ENCODE assay signal across 32 cellular contexts in genomic region chr12:10466311-10466710, GRCh38. TPM values are rescaled to one million over a fixed set of nuclear protein-coding genes. Genes with fewer than 3 reads are reported as not detected.
"Had no signal": no experiment of that assay in that cellular context is flagged by ENCODE, and none has a peak within 500 bp of the region (broad histone marks: within the 10 kb centered on the region; RNA-seq: fewer than 3 reads in every experiment).

No MANE protein-coding gene starts in this region.

- H3K36me3 ChIP-seq: ascending aorta, breast epithelium, MG63, SJCRH30 had no signal

- H3K4me3 ChIP-seq: ascending aorta, breast epithelium, MG63, SJCRH30, SK-N-MC had no signal

- H3K27me3 ChIP-seq: ascending aorta, breast epithelium, MG63, SJCRH30 had no signal

- H3K27ac ChIP-seq: ascending aorta, breast epithelium, SJCRH30, SK-N-MC had no signal

- DNase-seq: activated CD4-positive, alpha-beta T cell treated with anti-CD3 and anti-CD28 coated beads, Interleukin-2, amount 10 ng/mL, durations not matched to agents 24 days and 14 days; activated CD4-positive, alpha-beta T cell treated with anti-CD3 and anti-CD28 coated beads, Interleukin-2, amount 50 U/mL, for 4 hours; activated CD8-positive, alpha-beta T cell treated with anti-CD3 and anti-CD28 coated beads for 36 hours; activated effector memory CD4-positive, alpha-beta T cell treated with anti-CD3 and anti-CD28 coated beads, Interleukin-2, amount 50 U/mL, for 16 hours; activated naive CD4-positive, alpha-beta T cell treated with Interleukin-2 at 50 U/mL for 16 hours; activated naive CD8-positive, alpha-beta T cell treated with anti-CD3 and anti-CD28 coated beads, Interleukin-2, amount 10 ng/mL, durations not matched to agents 7 days and 5 days; activated T-cell treated with anti-CD3 and anti-CD28 coated beads, Interleukin-2, amount 50 U/mL, for 1 hour; activated T-cell treated with anti-CD3 and anti-CD28 coated beads, Interleukin-2, amount 50 U/mL, for 72 hours; amygdala; Karpas-422; MG63; NCI-H1048; NCI-H1105 treated with DMSO at 0.1 percent for 48 hours; NCI-H1436 treated with DMSO at 0.1 percent for 48 hours; NCI-H1694 treated with DMSO at 0.1 percent for 48 hours; NCI-H2029; NCI-H345; NCI-H526 treated with DMSO at 0.1 percent for 48 hours; NCI-H774; SHP77; SJCRH30; T1000 had no signal

- H3K9me3 ChIP-seq: ascending aorta, breast epithelium, MG63, SJCRH30 had no signal

- H3K4me1 ChIP-seq: ascending aorta, breast epithelium, SJCRH30 had no signal

- ATAC-seq: activated CD8-positive, alpha-beta T cell treated with anti-CD3 and anti-CD28 coated beads for 36 hours; activated T-cell treated with anti-CD3 and anti-CD28 coated beads, Interleukin-2, amount 50 U/mL, for 72 hours; activated T-helper 17 cell treated with anti-CD3 and anti-CD28 coated beads, Interleukin-2, amount 50 U/mL, for 72 hours; Panc1 had no signal

RNA-seq across cellular contexts. Expression of gene KLRC1, which starts 13.1 kb away (rescaled TPM):
- total RNA-seq: activated CD4-positive, alpha-beta T cell treated with anti-CD3 and anti-CD28 coated beads, Interleukin-2, amount 10 ng/mL, durations not matched to agents 24 days and 14 days; ascending aorta; RPMI7951; SJCRH30; T-helper 1 cell treated with Interleukin-12 subunit alpha and Interleukin-12 subunit beta and Interleukin-4 antibody, amounts not matched to agents 30 ng/mL and 1 ng/mL, for 36 hours; T-helper 2 cell treated with Interferon-gamma antibody and Interleukin-4, amounts not matched to agents 100 ng/mL and 5 ng/mL, for 36 hours had no signal

RNA-seq across cellular contexts. Expression of gene KLRC2, which starts 30.5 kb away (rescaled TPM):
- total RNA-seq: activated CD4-positive, alpha-beta T cell treated with anti-CD3 and anti-CD28 coated beads, Interleukin-2, amount 10 ng/mL, durations not matched to agents 24 days and 14 days; activated T-helper 17 cell treated with anti-CD3 and anti-CD28 coated beads, Interleukin-2, amount 50 U/mL, for 72 hours; ascending aorta; cardiac septum; SJCRH30; T-helper 1 cell treated with Interleukin-12 subunit alpha and Interleukin-12 subunit beta and Interleukin-4 antibody, amounts not matched to agents 30 ng/mL and 1 ng/mL, for 36 hours; T-helper 2 cell treated with Interferon-gamma antibody and Interleukin-4, amounts not matched to agents 100 ng/mL and 5 ng/mL, for 36 hours had no signal

RNA-seq across cellular contexts. Expression of gene EIF2S3B, which starts 39.4 kb away (rescaled TPM):
- total RNA-seq: ascending aorta had no signal

RNA-seq across cellular contexts. Expression of gene KLRC3, which starts 45.9 kb away (rescaled TPM):
- total RNA-seq: activated CD4-positive, alpha-beta T cell treated with anti-CD3 and anti-CD28 coated beads, Interleukin-2, amount 10 ng/mL, durations not matched to agents 24 days and 14 days; activated T-helper 17 cell treated with anti-CD3 and anti-CD28 coated beads, Interleukin-2, amount 50 U/mL, for 72 hours; ascending aorta; breast epithelium; cardiac septum; NCI-H460; SJCRH30; T-helper 1 cell treated with Interleukin-12 subunit alpha and Interleukin-12 subunit beta and Interleukin-4 antibody, amounts not matched to agents 30 ng/mL and 1 ng/mL, for 36 hours; T-helper 2 cell treated with Interferon-gamma antibody and Interleukin-4, amounts not matched to agents 100 ng/mL and 5 ng/mL, for 36 hours had no signal

RNA-seq across cellular contexts. Expression of gene KLRC4, which starts 56.8 kb away (rescaled TPM):
- total RNA-seq: activated CD4-positive, alpha-beta T cell treated with anti-CD3 and anti-CD28 coated beads, Interleukin-2, amount 10 ng/mL, durations not matched to agents 24 days and 14 days; activated T-helper 17 cell treated with anti-CD3 and anti-CD28 coated beads, Interleukin-2, amount 50 U/mL, for 72 hours; ascending aorta; cardiac septum; NCI-H460; RPMI7951; SJCRH30; T-helper 1 cell treated with Interleukin-12 subunit alpha and Interleukin-12 subunit beta and Interleukin-4 antibody, amounts not matched to agents 30 ng/mL and 1 ng/mL, for 36 hours; T-helper 2 cell treated with Interferon-gamma antibody and Interleukin-4, amounts not matched to agents 100 ng/mL and 5 ng/mL, for 36 hours had no signal
